ENCODE assay signal across 9 cellular contexts in genomic region chr1:118247593-118247992, GRCh38.
DNase-seq lines count a peak whose midpoint lies in the region; ATAC-seq and TF ChIP-seq lines count a peak whose summit lies in the region.
"Had no signal": no experiment of that assay in that cellular context is flagged by ENCODE, and none has a peak within 500 bp of the region (broad histone marks: within the 10 kb centered on the region; RNA-seq: fewer than 3 reads in every experiment).

No MANE protein-coding gene starts in this region.

- no peak overlapping the region for H2AK5ac ChIP-seq in mesendoderm (ENCODE audit: low read length)

- no peak overlapping the region for H4K8ac ChIP-seq in mesendoderm (ENCODE audit: low read depth, low read length)

- no peak overlapping the region for H2BK5ac ChIP-seq in mesendoderm (ENCODE audit: low read length)

- no peaks in the 10 kb centered on the region for H3K27me3 Mint-ChIP-seq in stimulated activated naive B cell treated with anti-CD40 and anti-IgM and Interleukin-4, amounts not matched to agents 10 μg/mL and 1 μg/mL and 100 μg/mL, for 72 hours

- WGBS in mesendoderm (ENCODE audit: extremely low coverage, insufficient coverage, low lambda C conversion rate): no CpG with 5 or more reads among the region's 3 CpGs

- no peak overlapping the region for H4K5ac ChIP-seq in mesendoderm (ENCODE audit: low read length)

- no peak overlapping the region for H2BK120ac ChIP-seq in mesendoderm (ENCODE audit: low read depth, low read length)

- H3K4ac ChIP-seq in mesendoderm (ENCODE audit: low read depth, low read length): no peak overlapping the region

- no peak overlapping the region for H3K56ac ChIP-seq in mesendoderm (ENCODE audit: low read length)

- no peak overlapping the region for H3K27ac Mint-ChIP-seq in stimulated activated naive B cell treated with anti-CD40 and anti-IgM and Interleukin-4, amounts not matched to agents 10 μg/mL and 1 μg/mL and 100 μg/mL, for 72 hours

- H3K9me3 Mint-ChIP-seq in stimulated activated naive B cell treated with anti-CD40 and anti-IgM and Interleukin-4, amounts not matched to agents 10 μg/mL and 1 μg/mL and 100 μg/mL, for 72 hours: no peaks in the 10 kb centered on the region

- H3K4me3 ChIP-seq in mesendoderm (ENCODE audit: low read length): no peak overlapping the region
- H3K4me3 ChIP-seq: coronary artery had no signal

- no peak overlapping the region for H3K9ac ChIP-seq in mesendoderm (ENCODE audit: low read length)

- no peak overlapping the region for H3K23ac ChIP-seq in mesendoderm (ENCODE audit: low read length)

- H3K18ac ChIP-seq in mesendoderm (ENCODE audit: low read length): no peak overlapping the region

- TF ChIP-seq CTCF in LNCAP (IDR thresholded peaks at IDR 0.05) (peak; percentile 67), VCaP (conservative IDR thresholded peaks at IDR 0.05) (peak; percentile 47)

- no peaks in the 10 kb centered on the region for H3K79me1 ChIP-seq in mesendoderm (ENCODE audit: low read length)

- H3K27ac ChIP-seq in VCaP: no peak overlapping the region
- no peak overlapping the region for H3K27ac ChIP-seq in mesendoderm (ENCODE audit: low read depth, low read length)
- H3K27ac ChIP-seq: coronary artery had no signal

- no peaks in the 10 kb centered on the region for H3K79me2 ChIP-seq in mesendoderm (ENCODE audit: control insufficient read depth, insufficient read depth, low read length)

- no peaks in the 10 kb centered on the region for H3K36me3 Mint-ChIP-seq in stimulated activated naive B cell treated with anti-CD40 and anti-IgM and Interleukin-4, amounts not matched to agents 10 μg/mL and 1 μg/mL and 100 μg/mL, for 72 hours

- ATAC-seq in stimulated activated naive B cell treated with anti-CD40 and anti-IgM and Interleukin-4, amounts not matched to agents 10 μg/mL and 1 μg/mL and 100 μg/mL, for 72 hours (replicated peaks): no peak
- ATAC-seq in GM19452 (IDR thresholded peaks at IDR 0.05; ENCODE audit: unreplicated experiment): no peak

- H3K27me3 ChIP-seq in mesendoderm (ENCODE audit: insufficient read depth, low read length, poor library complexity): no peaks in the 10 kb centered on the region

- H3K4me2 ChIP-seq in mesendoderm (ENCODE audit: low read length): no peak overlapping the region

- no peaks in the 10 kb centered on the region for H3K36me3 ChIP-seq in mesendoderm (ENCODE audit: control insufficient read depth, insufficient read depth, low read length)

- no peaks in the 10 kb centered on the region for H3K4me1 Mint-ChIP-seq in stimulated activated naive B cell treated with anti-CD40 and anti-IgM and Interleukin-4, amounts not matched to agents 10 μg/mL and 1 μg/mL and 100 μg/mL, for 72 hours

- H3K4me1 ChIP-seq in mesendoderm (ENCODE audit: control insufficient read depth, low read depth, low read length): peaks cover 4% of the 10 kb centered on the region

- DNase-seq in GM03348 (ENCODE audit: low spot score) (peak; percentile 24), mesendoderm (peak; percentile 65), putamen (ENCODE audit: low spot score) (no peak), GF-D8 (lab: John Stamatoyannopoulos, UW) (no peak)
- no peak for DNase-seq in stimulated activated naive B cell treated with anti-CD40 and anti-IgM and Interleukin-4, amounts not matched to agents 10 μg/mL and 1 μg/mL and 100 μg/mL, for 72 hours

- H2BK15ac ChIP-seq in mesendoderm (replicated peaks; ENCODE audit: low read depth): no peak overlapping the region

- H3K4me3 Mint-ChIP-seq in stimulated activated naive B cell treated with anti-CD40 and anti-IgM and Interleukin-4, amounts not matched to agents 10 μg/mL and 1 μg/mL and 100 μg/mL, for 72 hours: no peak overlapping the region

Comparison
In these comparisons a context has a peak if more than half of its experiments do, and no peak if none do; other contexts are left out.
1. DNase-seq: peak in GM03348 (single experiment) and mesendoderm (single experiment); none in stimulated activated naive B cell treated with anti-CD40 and anti-IgM and Interleukin-4, amounts not matched to agents 10 μg/mL and 1 μg/mL and 100 μg/mL, for 72 hours (single experiment), putamen (single experiment) and GF-D8 (single experiment).